8 cellular contexts compared by ENCODE assay signal in genomic region chr17:30708241-30709078, GRCh38.
DNase-seq lines count a peak whose midpoint lies in the region; ATAC-seq and TF ChIP-seq lines count a peak whose summit lies in the region.
"Not testable (repeated sequence)": the region's sequence is repeated elsewhere in the genome, so short reads cannot be mapped to it uniquely, and the experiment has no call there.

No MANE protein-coding gene starts in this region.

- no CpG with 5 or more reads among the region's 75 CpGs for WGBS in trophoblast cell (ENCODE audit: extremely low coverage, insufficient coverage, insufficient read length)
- WGBS in testis, 2 donors: 0 to 1% methylated on average over 47 to 55 of the region's 75 CpGs

- POLR2A ChIA-PET in activated B cell treated with CpG ODN at 0.5 μM for 24 hours (lab: Charles Lee): interaction anchor here (0.6 to 0.7 kb wide), 2 partner anchors 15 to 604 kb away, joined by 3 to 7 read pairs; no protein-coding TSS in a partner anchor

- H3K4me1 ChIP-seq in trophoblast cell (ENCODE audit: control insufficient read depth in 1 of 2, insufficient read depth in 2 of 2, low read length in 2 of 2); testis: not testable (repeated sequence)

- peaks cover 23% of the 10 kb centered on the region for H3K79me2 ChIP-seq in trophoblast cell (ENCODE audit: control insufficient read depth, insufficient read depth, low read length, poor library complexity)

- CTCF ChIA-PET in activated B cell treated with CpG ODN at 0.5 μM for 24 hours (lab: Charles Lee): not testable (repeated sequence)

- H3K4me3 ChIP-seq in HL-60 (replicated peaks; ENCODE audit: insufficient read depth, low read length) (peak overlapping the region; percentile 77), trophoblast cell (ENCODE audit: low read depth, low read length) (peak overlapping the region; percentile 90), testis (peak overlapping the region; percentile 63 to 64)

- H3K4ac ChIP-seq in trophoblast cell (ENCODE audit: low read depth, low read length): not testable (repeated sequence)

- not testable (repeated sequence) for H3K9me3 Mint-ChIP-seq in activated B cell treated with CpG ODN at 0.5 μM for 24 hours

- intact Hi-C loops in activated B cell treated with CpG ODN at 0.5 μM for 24 hours (cut with micrococcal nuclease): loop anchor here (2.0 kb wide), 1 partner anchor 330 kb away; the partner anchor contains the start of gene CPD
- intact Hi-C loops in testis (cut with DNase I; ENCODE audit: low total_unique reads): not testable (repeated sequence)

- H3K4me2 ChIP-seq in trophoblast cell (ENCODE audit: low read length): peak overlapping the region; percentile 79

- H3K36me3 Mint-ChIP-seq in activated B cell treated with CpG ODN at 0.5 μM for 24 hours (ENCODE audit: low read depth): not testable (repeated sequence)

- peaks cover 33% of the 10 kb centered on the region for H3K4me1 Mint-ChIP-seq in activated B cell treated with CpG ODN at 0.5 μM for 24 hours

- peak overlapping the region; percentile 64 for H4K91ac ChIP-seq in trophoblast cell (ENCODE audit: low read depth, low read length)

- TF ChIP-seq POLR2A in testis (IDR thresholded peaks at IDR 0.05): not testable (repeated sequence)

- H3K27ac ChIP-seq in HL-60 (replicated peaks) (peak overlapping the region; percentile 90), trophoblast cell (ENCODE audit: low read depth, low read length) (peak overlapping the region; percentile 82), testis (peak overlapping the region; percentile 7 to 65)

- not testable (repeated sequence) for H3K27me3 ChIP-seq in HL-60 (ENCODE audit: insufficient read depth, poor library complexity, severe bottlenecking); trophoblast cell (ENCODE audit: insufficient read depth, low read length); testis

- peak overlapping the region; percentile 38 for H2AFZ ChIP-seq in trophoblast cell (ENCODE audit: insufficient read depth, low read length, poor library complexity)

- peak overlapping the region; percentile 87 for H3K9ac ChIP-seq in trophoblast cell (ENCODE audit: low read length)

- not testable (repeated sequence) for H3K9me3 ChIP-seq in trophoblast cell (ENCODE audit: insufficient read depth, low read depth, low read length); testis

- peak overlapping the region; percentile 27 for H3K14ac ChIP-seq in trophoblast cell (ENCODE audit: low read length)

- H3K27me3 Mint-ChIP-seq in activated B cell treated with CpG ODN at 0.5 μM for 24 hours: peaks cover 19% of the 10 kb centered on the region

- peak; percentile 77 for ATAC-seq in activated B cell treated with CpG ODN at 0.5 μM for 24 hours (ENCODE audit: low read depth)

- H3K18ac ChIP-seq in trophoblast cell (ENCODE audit: low read length): peak overlapping the region; percentile 51

- H2BK5ac ChIP-seq in trophoblast cell (ENCODE audit: low read depth, low read length, poor library complexity): peak overlapping the region; percentile 73

- H2BK120ac ChIP-seq in trophoblast cell (ENCODE audit: insufficient read depth, low read length, poor library complexity): peak overlapping the region; percentile 54

- H3K36me3 ChIP-seq in trophoblast cell (ENCODE audit: control insufficient read depth in 1 of 2, insufficient read depth in 2 of 2, low read length in 2 of 2); testis (ENCODE audit: low read depth, missing control alignments): not testable (repeated sequence)

- in situ Hi-C loops in T47D (cut with HindIII; ENCODE audit: low pct_unique_long_range_greater_than_20kb, low sequenced_read_pairs): not testable (repeated sequence)

- H4K8ac ChIP-seq in trophoblast cell (ENCODE audit: low read depth, low read length): peak overlapping the region; percentile 57

- peak overlapping the region; percentile 89 for H3K4me3 Mint-ChIP-seq in activated B cell treated with CpG ODN at 0.5 μM for 24 hours

- TF ChIP-seq CTCF in HL-60 (IDR thresholded peaks at IDR 0.05; ENCODE audit: insufficient read depth, low read length); activated B cell treated with CpG ODN at 0.5 μM for 24 hours (IDR thresholded peaks at IDR 0.05): not testable (repeated sequence)
- peak in 1 of 3 experiments; percentile 3 for TF ChIP-seq CTCF in testis (IDR thresholded peaks at IDR 0.05)

- peak overlapping the region; percentile 13 for H4K12ac ChIP-seq in trophoblast cell (ENCODE audit: low read depth, low read length)

- H3K23ac ChIP-seq in trophoblast cell (ENCODE audit: low read length): not testable (repeated sequence)

- DNase-seq in GDM1 (lab: John Stamatoyannopoulos, UW) (peak; percentile 92), HL-60 (ENCODE audit: low read depth in 1 of 2, low spot score in 1 of 2) (peak in 1 of 2 experiments; percentile 87), NCI-H524 treated with DMSO at 0.1 percent for 48 hours (lab: John Stamatoyannopoulos, UW) (peak; percentile 97), activated B cell treated with CpG ODN at 0.5 μM for 24 hours (peak; percentile 74), T47D (ENCODE audit: low read depth in 1 of 2, low spot score in 1 of 2) (peak; percentile 89 to 98), hippocampal formation (lab: John Stamatoyannopoulos, UW) (peak; percentile 83 to 89), trophoblast cell (peak; percentile 84 to 85), testis (peak; percentile 88)

- peak overlapping the region; percentile 47 for H3K27ac Mint-ChIP-seq in activated B cell treated with CpG ODN at 0.5 μM for 24 hours

- H3K79me1 ChIP-seq in trophoblast cell (ENCODE audit: low read length): peaks cover 12% of the 10 kb centered on the region

- not testable (repeated sequence) for H2BK12ac ChIP-seq in trophoblast cell (ENCODE audit: low read length)

- H2AK5ac ChIP-seq in trophoblast cell (ENCODE audit: low read length): not testable (repeated sequence)

Comparison
In these comparisons a context has a peak if more than half of its experiments do, and no peak if none do; other contexts are left out.
1. H3K27ac ChIP-seq: peak in every context shown above with its lines; median percentile 90 in HL-60; 82 in trophoblast cell; 36 in testis.